10 cellular contexts compared by ENCODE assay signal in the genomic region with DNA sequence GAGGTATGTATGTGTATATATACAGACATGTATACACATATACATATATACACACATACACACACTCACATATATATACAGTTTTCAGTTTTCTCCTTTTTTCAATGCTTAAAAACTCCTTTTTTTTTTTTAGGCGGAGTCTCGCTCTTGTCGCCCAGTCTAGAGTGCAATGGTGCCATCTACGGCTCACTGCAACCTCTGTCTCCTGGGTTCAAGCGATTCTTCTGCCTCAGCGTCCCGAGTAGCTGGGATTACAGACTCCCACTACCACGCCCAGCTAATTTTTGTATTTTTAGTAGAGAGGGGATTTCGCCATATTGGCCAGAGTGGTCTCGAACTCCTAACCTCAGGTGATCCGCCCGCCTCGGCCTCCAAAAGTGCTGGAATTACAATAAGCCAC. TPM values are rescaled to one million over a fixed set of nuclear protein-coding genes. Genes with fewer than 3 reads are reported as not detected.
DNase-seq lines count a peak whose midpoint lies in the region; ATAC-seq and TF ChIP-seq lines count a peak whose summit lies in the region.
"Had no signal": no experiment of that assay in that cellular context is flagged by ENCODE, and none has a peak within 500 bp of the region (broad histone marks: within the 10 kb centered on the region; RNA-seq: fewer than 3 reads in every experiment).

No MANE protein-coding gene starts in this region.

- H3K4me3 ChIP-seq in adipocyte (ENCODE audit: low read length) (peak overlapping the region; percentile 51), left lung (peak overlapping the region; percentile 8 to 36), testis (peak overlapping the region; percentile 6 to 38)

- peaks cover 44% of the 10 kb centered on the region for H3K27me3 ChIP-seq in adipocyte (replicated peaks; ENCODE audit: control insufficient read depth, insufficient read depth, low read length)
- peaks cover 0 to 26% of the 10 kb centered on the region in 2 donors for H3K27me3 ChIP-seq in left lung
- no peaks in the 10 kb centered on the region for H3K27me3 ChIP-seq in testis

- peak; percentile 39 for ATAC-seq in activated CD4-positive, alpha-beta T cell treated with anti-CD3 and anti-CD28 coated beads for 36 hours
- ATAC-seq in left lung (no peak), HG02870 (IDR thresholded peaks at IDR 0.05; ENCODE audit: unreplicated experiment) (no peak)

- POLR2A ChIA-PET in activated CD4-positive, alpha-beta T cell treated with anti-CD3 and anti-CD28 coated beads for 36 hours (lab: Charles Lee) = no interaction called here

- no peak overlapping the region for H3K9ac ChIP-seq in adipocyte (ENCODE audit: low read length)

- peak overlapping the region; percentile 66 for H3K27ac Mint-ChIP-seq in activated CD4-positive, alpha-beta T cell treated with anti-CD3 and anti-CD28 coated beads for 36 hours
- H3K27ac Mint-ChIP-seq: brain had no signal

- CTCF ChIA-PET in activated CD4-positive, alpha-beta T cell treated with anti-CD3 and anti-CD28 coated beads for 36 hours (lab: Charles Lee) = interaction anchor here (0.7 to 2.0 kb wide), 4 partner anchors 27 to 77 kb away, joined by 3 to 9 read pairs (median 4); a partner anchor contains a TSS

- H3K4me1 ChIP-seq in adipocyte (ENCODE audit: control insufficient read depth, insufficient read depth, low read length) = no peaks in the 10 kb centered on the region
- H3K4me1 ChIP-seq in left lung = peaks cover 3 to 11% of the 10 kb centered on the region in 2 donors
- no peaks in the 10 kb centered on the region for H3K4me1 ChIP-seq in testis

- DNase-seq in activated CD4-positive, alpha-beta T cell treated with anti-CD3 and anti-CD28 coated beads for 36 hours = peak; percentile 51
- DNase-seq in activated CD4-positive, alpha-beta T cell treated with anti-CD3 and anti-CD28 coated beads, Interleukin-2, amount 50 U/mL, for 4 hours = no peak
- DNase-seq in adipocyte (ENCODE audit: low read depth) (no peak), left lung (no peak), testis (no peak), D341Med (ENCODE audit: low spot score) (no peak), NCI-H2227 treated with DMSO at 0.1 percent for 48 hours (lab: John Stamatoyannopoulos, UW) (no peak)
- DNase-seq: NCI-H1105 treated with DMSO at 0.1 percent for 48 hours had no signal

- H3K27me3 Mint-ChIP-seq in activated CD4-positive, alpha-beta T cell treated with anti-CD3 and anti-CD28 coated beads for 36 hours = no peaks in the 10 kb centered on the region

- H3K9me3 Mint-ChIP-seq in activated CD4-positive, alpha-beta T cell treated with anti-CD3 and anti-CD28 coated beads for 36 hours (ENCODE audit: low read depth) = no peaks in the 10 kb centered on the region

- no peaks in the 10 kb centered on the region for H3K36me3 ChIP-seq in adipocyte (ENCODE audit: control insufficient read depth, insufficient read depth, low read length, severe bottlenecking)
- no peaks in the 10 kb centered on the region for H3K36me3 ChIP-seq in left lung
- H3K36me3 ChIP-seq in testis (ENCODE audit: low read depth, missing control alignments) = no peaks in the 10 kb centered on the region

- intact Hi-C loops in activated CD4-positive, alpha-beta T cell treated with anti-CD3 and anti-CD28 coated beads for 36 hours (cut with DNase I, micrococcal nuclease) = loop anchor here (5.0 kb wide), 3 partner anchors 144 to 421 kb away; a partner anchor contains a TSS
- intact Hi-C loops in left lung (cut with DNase I) (no loop called here), testis (cut with DNase I; ENCODE audit: low total_unique reads) (no loop called here)

- no peaks in the 10 kb centered on the region for H3K36me3 Mint-ChIP-seq in activated CD4-positive, alpha-beta T cell treated with anti-CD3 and anti-CD28 coated beads for 36 hours (ENCODE audit: low read depth)

- no peak overlapping the region for H3K27ac ChIP-seq in left lung
- H3K27ac ChIP-seq in testis = no peak overlapping the region

- H3K4me3 Mint-ChIP-seq in activated CD4-positive, alpha-beta T cell treated with anti-CD3 and anti-CD28 coated beads for 36 hours = peak overlapping the region; percentile 65

- 59 to 60% methylated on average over 12 to 13 of the region's 13 CpGs for WGBS in testis, 2 donors

- no peaks in the 10 kb centered on the region for H3K4me1 Mint-ChIP-seq in activated CD4-positive, alpha-beta T cell treated with anti-CD3 and anti-CD28 coated beads for 36 hours

- no peak for TF ChIP-seq POLR2A in testis (IDR thresholded peaks at IDR 0.05)

- TF ChIP-seq CTCF in left lung (IDR thresholded peaks at IDR 0.05) = no peak
- TF ChIP-seq CTCF in testis (IDR thresholded peaks at IDR 0.05) = no peak

- H3K9me3 ChIP-seq in adipocyte (ENCODE audit: control insufficient read depth, low read length) (no peaks in the 10 kb centered on the region), left lung (no peaks in the 10 kb centered on the region), testis (no peaks in the 10 kb centered on the region)

RNA-seq across cellular contexts. Expression of a gene that starts 27.0 kb away (rescaled TPM):
- total RNA-seq in activated CD4-positive, alpha-beta T cell treated with anti-CD3 and anti-CD28 coated beads for 36 hours = not detected
- under 1 TPM in 1 of 2 donors, not detected in 1; 0.12 TPM for total RNA-seq in left lung
- 1 to 10 TPM in 1 of 2 donors, under 1 TPM in 1; 0.19 to 1.0 TPM for total RNA-seq in testis
- 0.99 TPM for polyA plus RNA-seq in testis (ENCODE audit: insufficient read depth, low read depth, low replicate concordance)

RNA-seq across cellular contexts. Expression of a gene that starts 30.7 kb away (rescaled TPM):
- total RNA-seq in activated CD4-positive, alpha-beta T cell treated with anti-CD3 and anti-CD28 coated beads for 36 hours = under 1 TPM; 0.39 to 0.56 TPM
- total RNA-seq in left lung = under 1 TPM; 0.50 to 0.55 TPM
- under 1 TPM; 0.62 to 0.63 TPM for total RNA-seq in testis
- polyA plus RNA-seq in testis (ENCODE audit: insufficient read depth, low read depth, low replicate concordance) = 1.1 TPM

Comparison
In these comparisons a context has a peak if more than half of its experiments do, and no peak if none do; other contexts are left out.
1. intact Hi-C loops: an anchor here in activated CD4-positive, alpha-beta T cell treated with anti-CD3 and anti-CD28 coated beads for 36 hours (5.0 kb wide); none called in left lung and testis.